In the genomic region with DNA sequence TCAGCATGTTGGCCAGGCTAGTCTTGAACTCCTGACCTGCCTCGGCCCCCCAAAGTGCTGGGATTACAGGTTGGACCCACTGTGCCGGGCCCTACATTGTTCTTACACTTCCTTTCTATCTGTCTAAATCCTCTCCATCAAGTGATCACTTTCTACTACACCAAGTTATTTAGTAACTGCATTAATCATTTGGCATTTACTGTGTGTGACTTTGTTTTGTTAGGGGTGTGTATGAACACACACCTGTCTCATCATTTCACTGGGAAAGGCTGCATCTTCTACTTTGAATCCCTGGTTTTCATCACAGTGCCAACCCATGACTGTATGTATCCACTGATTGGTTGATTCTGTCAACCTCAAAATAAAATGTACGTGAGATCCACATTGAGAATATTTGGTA, we compare ENCODE assay signal across 23 cellular contexts.
"Had no signal": no experiment of that assay in that cellular context is flagged by ENCODE, and none has a peak within 500 bp of the region (broad histone marks: within the 10 kb centered on the region; RNA-seq: fewer than 3 reads in every experiment).

No MANE protein-coding gene starts in this region.

- H3K27me3 Mint-ChIP-seq: dendritic cell treated with granulocyte-macrophage colony-stimulating factor and Interleukin-4, amounts not matched to agents 40 ng/mL and 50 ng/mL, for 4 days had no signal

- H3K36me3 ChIP-seq: colonic mucosa, esophagus muscularis mucosa, esophagus squamous epithelium, gastrocnemius medialis, gastroesophageal sphincter, heart left ventricle, heart right ventricle had no signal

- H3K4me3 ChIP-seq: colonic mucosa, coronary artery, dorsolateral prefrontal cortex, esophagus muscularis mucosa, esophagus squamous epithelium, gastrocnemius medialis, gastroesophageal sphincter, heart left ventricle, heart right ventricle had no signal

- H3K9me3 Mint-ChIP-seq: effector memory CD8-positive, alpha-beta T cell had no signal

- H3K4me3 Mint-ChIP-seq: dendritic cell treated with granulocyte-macrophage colony-stimulating factor and Interleukin-4, amounts not matched to agents 40 ng/mL and 50 ng/mL, for 4 days; effector memory CD8-positive, alpha-beta T cell; endodermal cell had no signal

- H3K9me3 ChIP-seq: colonic mucosa, esophagus muscularis mucosa, esophagus squamous epithelium, gastrocnemius medialis had no signal

- DNase-seq: colonic mucosa; cortex of kidney; dermis blood vessel endothelial cell; dorsolateral prefrontal cortex; effector CD4-positive, alpha-beta T cell; effector CD8-positive, alpha-beta T cell; effector memory CD4-positive, alpha-beta T cell; effector memory CD8-positive, alpha-beta T cell; endodermal cell; erythroblast; esophagus squamous epithelium; foreskin fibroblast; foreskin keratinocyte; foreskin melanocyte; gastrocnemius medialis; glutamatergic neuron; head of caudate nucleus; heart left ventricle; heart right ventricle had no signal

- H3K27me3 ChIP-seq: colonic mucosa, dorsolateral prefrontal cortex, esophagus muscularis mucosa, esophagus squamous epithelium, foreskin keratinocyte, gastrocnemius medialis, gastroesophageal sphincter, heart left ventricle, heart right ventricle had no signal

- H3K27ac Mint-ChIP-seq: dendritic cell treated with granulocyte-macrophage colony-stimulating factor and Interleukin-4, amounts not matched to agents 40 ng/mL and 50 ng/mL, for 4 days; effector memory CD8-positive, alpha-beta T cell; endodermal cell had no signal

- H3K4me1 ChIP-seq: colonic mucosa, esophagus squamous epithelium, gastrocnemius medialis had no signal
